1 cellular context compared by ENCODE assay signal in genomic region chr7:111931016-111931517, GRCh38.
TF ChIP-seq lines count a peak whose summit lies in the region.

No MANE protein-coding gene starts in this region.

TF ChIP-seq in HepG2, 621 proteins besides CTCF, POLR2A, EP300 and RAD21 (continued from another document and continues in another):
- TF ChIP-seq ZXDC (CRISPR knock-in tag; IDR thresholded peaks at IDR 0.05) (no peak), KLF11 (CRISPR knock-in tag; IDR thresholded peaks at IDR 0.05) (0 out of 2 replicates have a peak, but pooled peaks have one; percentile 20), USF2 (IDR thresholded peaks at IDR 0.05; ENCODE audit: low read depth, low read length) (no peak), USF2 (CRISPR knock-in tag; IDR thresholded peaks at IDR 0.05; ENCODE audit: borderline replicate concordance) (no peak), KDM5A (IDR thresholded peaks at IDR 0.05; ENCODE audit: borderline replicate concordance, low read length) (no peak; the same call in 1 of the 2 replicates), ZNF740 (CRISPR knock-in tag; IDR thresholded peaks at IDR 0.05) (no peak), MNT (IDR thresholded peaks at IDR 0.05) (peak; percentile 27; the same call in 1 of the 2 replicates), GLMP (CRISPR knock-in tag; IDR thresholded peaks at IDR 0.05; ENCODE audit: borderline replicate concordance) (no peak), ZSCAN25 (CRISPR knock-in tag; IDR thresholded peaks at IDR 0.05) (peak; percentile 59; the same call in 1 of the 2 replicates), ZNF446 (CRISPR knock-in tag; IDR thresholded peaks at IDR 0.05) (no peak), ZNF577 (CRISPR knock-in tag; IDR thresholded peaks at IDR 0.05; ENCODE audit: borderline replicate concordance, low read depth) (no peak), ZNF766 (CRISPR knock-in tag; IDR thresholded peaks at IDR 0.05; ENCODE audit: borderline replicate concordance) (no peak), MYC (CRISPR knock-in tag; IDR thresholded peaks at IDR 0.05; ENCODE audit: borderline replicate concordance) (no peak), NFKB2 (CRISPR knock-in tag; IDR thresholded peaks at IDR 0.05; ENCODE audit: borderline replicate concordance) (no peak), ZNF17 (CRISPR knock-in tag; IDR thresholded peaks at IDR 0.05) (no peak), ARID4A (CRISPR knock-in tag; IDR thresholded peaks at IDR 0.05; ENCODE audit: borderline replicate concordance) (no peak), PHF20 (CRISPR knock-in tag; IDR thresholded peaks at IDR 0.05) (no peak), ZNF607 (CRISPR knock-in tag; IDR thresholded peaks at IDR 0.05; ENCODE audit: borderline replicate concordance) (no peak), KLF9 (CRISPR knock-in tag; IDR thresholded peaks at IDR 0.05; ENCODE audit: low read depth) (no peak), SALL1 (CRISPR knock-in tag; IDR thresholded peaks at IDR 0.05) (peak; percentile 58), NR2F2 (IDR thresholded peaks at IDR 0.05; ENCODE audit: borderline replicate concordance, low read depth) (peak; percentile 52; the same call in 1 of the 2 replicates), ZBTB3 (CRISPR knock-in tag; IDR thresholded peaks at IDR 0.05; ENCODE audit: borderline replicate concordance, low read depth) (no peak), NFYC (CRISPR knock-in tag; IDR thresholded peaks at IDR 0.05) (no peak; the same call in 1 of the 2 replicates), YEATS4 (CRISPR knock-in tag; IDR thresholded peaks at IDR 0.05; ENCODE audit: borderline replicate concordance) (no peak), ZSCAN30 (CRISPR knock-in tag; IDR thresholded peaks at IDR 0.05) (no peak), ELK4 (CRISPR knock-in tag; IDR thresholded peaks at IDR 0.05; ENCODE audit: borderline replicate concordance) (no peak), ZNF367 (CRISPR knock-in tag; IDR thresholded peaks at IDR 0.05; ENCODE audit: borderline replicate concordance) (no peak), MLXIP (CRISPR knock-in tag; IDR thresholded peaks at IDR 0.05; ENCODE audit: borderline replicate concordance) (no peak), TAF1 (CRISPR knock-in tag; IDR thresholded peaks at IDR 0.05) (no peak), ZNF207 (IDR thresholded peaks at IDR 0.05; ENCODE audit: borderline replicate concordance) (no peak), XBP1 (CRISPR knock-in tag; IDR thresholded peaks at IDR 0.05) (no peak), FOXP4 (CRISPR knock-in tag; IDR thresholded peaks at IDR 0.05) (peak; percentile 72), SP5 (CRISPR knock-in tag; IDR thresholded peaks at IDR 0.05; ENCODE audit: borderline replicate concordance, low read depth) (no peak), SP2 (CRISPR knock-in tag; IDR thresholded peaks at IDR 0.05) (no peak), KLF12 (CRISPR knock-in tag; IDR thresholded peaks at IDR 0.05; ENCODE audit: borderline replicate concordance) (no peak), RFXANK (CRISPR knock-in tag; IDR thresholded peaks at IDR 0.05) (no peak), ZNF276 (CRISPR knock-in tag; IDR thresholded peaks at IDR 0.05; ENCODE audit: low read depth) (no peak), ZNF20 (CRISPR knock-in tag; IDR thresholded peaks at IDR 0.05) (no peak), PLRG1 (conservative IDR thresholded peaks at IDR 0.05) (no peak), ZNF12 (CRISPR knock-in tag; IDR thresholded peaks at IDR 0.05) (no peak), GABPA (IDR thresholded peaks at IDR 0.05; ENCODE audit: low read depth, low read length) (no peak), GABPA (CRISPR knock-in tag; IDR thresholded peaks at IDR 0.05; ENCODE audit: low read depth) (no peak), ZNF160 (CRISPR knock-in tag; IDR thresholded peaks at IDR 0.05) (no peak), ZNF33B (CRISPR knock-in tag; IDR thresholded peaks at IDR 0.05) (no peak)
